In the genomic region with DNA sequence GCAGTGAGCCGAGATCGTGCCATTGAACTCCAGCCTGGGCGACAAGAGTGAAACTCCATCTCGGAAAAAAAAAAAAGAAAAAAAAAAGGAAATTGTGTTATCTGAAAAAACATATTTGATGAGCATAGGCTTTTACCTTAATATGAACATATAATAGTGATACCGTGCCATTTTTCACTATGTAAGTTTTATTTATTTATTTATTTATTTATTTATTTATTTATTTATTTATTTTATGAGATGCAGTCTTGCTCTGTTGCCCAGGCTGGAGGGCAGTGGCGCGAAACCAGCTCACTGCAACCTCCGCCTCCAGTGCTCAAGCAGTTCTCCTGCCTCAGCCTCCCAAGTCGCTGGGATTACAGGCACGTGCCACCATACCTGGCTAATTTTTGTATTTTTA, we compare ENCODE assay signal across 1 cellular context.
TF ChIP-seq lines count a peak whose summit lies in the region.

No MANE protein-coding gene starts in this region.

TF ChIP-seq in HEK293, 187 proteins besides CTCF, POLR2A, EP300 and RAD21 (continued from another document):
- TF ChIP-seq, protein P1, sequence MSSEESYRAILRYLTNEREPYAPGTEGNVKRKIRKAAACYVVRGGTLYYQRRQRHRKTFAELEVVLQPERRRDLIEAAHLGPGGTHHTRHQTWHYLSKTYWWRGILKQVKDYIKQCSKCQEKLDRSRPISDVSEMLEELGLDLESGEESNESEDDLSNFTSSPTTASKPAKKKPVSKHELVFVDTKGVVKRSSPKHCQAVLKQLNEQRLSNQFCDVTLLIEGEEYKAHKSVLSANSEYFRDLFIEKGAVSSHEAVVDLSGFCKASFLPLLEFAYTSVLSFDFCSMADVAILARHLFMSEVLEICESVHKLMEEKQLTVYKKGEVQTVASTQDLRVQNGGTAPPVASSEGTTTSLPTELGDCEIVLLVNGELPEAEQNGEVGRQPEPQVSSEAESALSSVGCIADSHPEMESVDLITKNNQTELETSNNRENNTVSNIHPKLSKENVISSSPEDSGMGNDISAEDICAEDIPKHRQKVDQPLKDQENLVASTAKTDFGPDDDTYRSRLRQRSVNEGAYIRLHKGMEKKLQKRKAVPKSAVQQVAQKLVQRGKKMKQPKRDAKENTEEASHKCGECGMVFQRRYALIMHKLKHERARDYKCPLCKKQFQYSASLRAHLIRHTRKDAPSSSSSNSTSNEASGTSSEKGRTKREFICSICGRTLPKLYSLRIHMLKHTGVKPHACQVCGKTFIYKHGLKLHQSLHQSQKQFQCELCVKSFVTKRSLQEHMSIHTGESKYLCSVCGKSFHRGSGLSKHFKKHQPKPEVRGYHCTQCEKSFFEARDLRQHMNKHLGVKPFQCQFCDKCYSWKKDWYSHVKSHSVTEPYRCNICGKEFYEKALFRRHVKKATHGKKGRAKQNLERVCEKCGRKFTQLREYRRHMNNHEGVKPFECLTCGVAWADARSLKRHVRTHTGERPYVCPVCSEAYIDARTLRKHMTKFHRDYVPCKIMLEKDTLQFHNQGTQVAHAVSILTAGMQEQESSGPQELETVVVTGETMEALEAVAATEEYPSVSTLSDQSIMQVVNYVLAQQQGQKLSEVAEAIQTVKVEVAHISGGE (tag by site-specific recombination; conservative IDR thresholded peaks at IDR 0.05; ENCODE audit: low read depth): peak; percentile 67
- TF ChIP-seq ZNF623 (tag by site-specific recombination; IDR thresholded peaks at IDR 0.05) (peak; percentile 62), ZNF426 (tag by site-specific recombination; IDR thresholded peaks at IDR 0.05) (peak; percentile 70), ZNF140 (tag by site-specific recombination; IDR thresholded peaks at IDR 0.05) (peak; percentile 74), ZNF654 (tag by site-specific recombination; IDR thresholded peaks at IDR 0.05; ENCODE audit: low read depth) (0 out of 2 replicates have a peak, but pooled peaks have one; percentile 22), ZNF341 (tag by site-specific recombination; IDR thresholded peaks at IDR 0.05; ENCODE audit: low read depth) (peak; percentile 23; the same call in 1 of the 2 replicates), ZNF202 (tag by site-specific recombination; IDR thresholded peaks at IDR 0.05; ENCODE audit: borderline replicate concordance) (0 out of 2 replicates have a peak, but pooled peaks have one; percentile 52)
TF ChIP-seq in HEK293: peak in this region for 18; not testable (repeated sequence) for 169.
